13 cellular contexts compared by ENCODE assay signal in the genomic region with DNA sequence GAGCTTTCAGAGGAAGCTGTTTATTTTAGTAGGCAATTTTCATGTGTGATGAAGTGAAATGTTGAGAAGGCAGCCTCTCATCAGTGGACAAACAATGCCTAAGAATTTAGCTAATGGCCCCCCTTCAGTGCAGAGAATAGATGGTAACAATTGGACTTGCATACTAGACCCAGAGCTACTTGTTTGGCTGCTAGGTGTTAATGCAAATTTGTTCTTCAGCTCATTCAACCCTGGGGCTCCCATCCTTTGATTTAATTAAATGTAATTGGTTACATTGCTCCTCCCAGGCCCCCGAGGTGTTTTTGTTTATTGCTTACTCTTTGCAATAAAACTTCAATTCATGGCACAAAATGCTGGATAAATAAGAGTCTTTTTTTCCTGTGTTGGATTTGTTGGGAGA.
DNase-seq lines count a peak whose midpoint lies in the region; ATAC-seq and TF ChIP-seq lines count a peak whose summit lies in the region.
"Had no signal": no experiment of that assay in that cellular context is flagged by ENCODE, and none has a peak within 500 bp of the region (broad histone marks: within the 10 kb centered on the region; RNA-seq: fewer than 3 reads in every experiment).

No MANE protein-coding gene starts in this region.

- H3K9me3 ChIP-seq in H9 (ENCODE audit: control insufficient read depth, low read depth, low read length), result no peaks in the 10 kb centered on the region
- H3K9me3 ChIP-seq: BLaER1 had no signal

- H4K20me1 ChIP-seq in H9 (ENCODE audit: control insufficient read depth, insufficient read depth, insufficient read length), result no peaks in the 10 kb centered on the region
- H4K20me1 ChIP-seq: BLaER1 had no signal

- peak; percentile 33 for DNase-seq in H9
- DNase-seq in NCI-H1436 (lab: John Stamatoyannopoulos, UW), result peak; percentile 29
- DNase-seq in WTC11 (ENCODE audit: low spot score), result no peak
- peak; percentile 70 for DNase-seq in mesendoderm
- DNase-seq in natural killer cell, result no peak
- no peak for DNase-seq in AML-193 (lab: John Stamatoyannopoulos, UW)
- DNase-seq: CD8-positive, alpha-beta memory T cell; NCI-H187; NCI-H226; SIG-M5 had no signal

- WGBS in H9 (ENCODE audit: extremely low coverage, insufficient read length, low lambda C conversion rate), result no CpG with 5 or more reads among the region's 1 CpG
- no CpG with 5 or more reads among the region's 1 CpG for WGBS in mesendoderm (ENCODE audit: extremely low coverage, insufficient coverage, low lambda C conversion rate)

- H3K27me3 ChIP-seq in H9 (ENCODE audit: insufficient read depth, low read length) (no peaks in the 10 kb centered on the region), mesendoderm (ENCODE audit: insufficient read depth, low read length, poor library complexity) (no peaks in the 10 kb centered on the region)
- H3K27me3 ChIP-seq: BLaER1 had no signal

- peak overlapping the region; percentile 2 to 98 (median 96); a peak in 6 of 7 replicates for H3K27ac Mint-ChIP-seq in H9
- peak overlapping the region; percentile 61 for H3K27ac Mint-ChIP-seq in WTC11
- no peak overlapping the region for H3K27ac Mint-ChIP-seq in natural killer cell
- H3K27ac Mint-ChIP-seq: CD8-positive, alpha-beta memory T cell; IgD-negative memory B cell had no signal

- no peaks in the 10 kb centered on the region for H3K36me3 ChIP-seq in mesendoderm (ENCODE audit: control insufficient read depth, insufficient read depth, low read length)
- H3K36me3 ChIP-seq: BLaER1 had no signal

- H2AFZ ChIP-seq in H9 (ENCODE audit: low read length), result no peak overlapping the region

- H3K27ac ChIP-seq in H9 (ENCODE audit: insufficient read length, low read depth, low read length) (peak overlapping the region; percentile 79), mesendoderm (ENCODE audit: low read depth, low read length) (no peak overlapping the region)
- H3K27ac ChIP-seq: BLaER1 had no signal

- TF ChIP-seq CTCF in H9 (conservative IDR thresholded peaks at IDR 0.05), result no peak
- TF ChIP-seq CTCF in WTC11 (IDR thresholded peaks at IDR 0.05), result no peak
- no peak for TF ChIP-seq CTCF in natural killer cell (IDR thresholded peaks at IDR 0.05)

- H3K36me3 Mint-ChIP-seq in H9 (ENCODE audit: insufficient read depth in 1 of 3, low read depth in 3 of 3) (peaks cover 12 to 25% (median 13%) of the 10 kb centered on the region in 3 experiments), WTC11 (peaks cover 11% of the 10 kb centered on the region), natural killer cell (no peaks in the 10 kb centered on the region)

- H4K5ac ChIP-seq in H9 (ENCODE audit: insufficient read length, low read depth, low read length) (no peak overlapping the region), mesendoderm (ENCODE audit: low read length) (no peak overlapping the region)

- H3K79me1 ChIP-seq in H9 (ENCODE audit: insufficient read depth, low read depth, low read length, poor library complexity, severe bottlenecking) (no peaks in the 10 kb centered on the region), mesendoderm (ENCODE audit: low read length) (no peaks in the 10 kb centered on the region)

- no peak overlapping the region for H3T11ph ChIP-seq in H9 (ENCODE audit: low read length)

- H4K91ac ChIP-seq in H9 (ENCODE audit: insufficient read length, low read depth, low read length), result no peak overlapping the region

- H3K4ac ChIP-seq in H9 (ENCODE audit: low read depth, low read length), result no peak overlapping the region
- no peak overlapping the region for H3K4ac ChIP-seq in mesendoderm (ENCODE audit: low read depth, low read length)

- no peak overlapping the region for H2BK12ac ChIP-seq in H9 (ENCODE audit: insufficient read length, low read depth, low read length)

- POLR2A ChIA-PET in WTC11 (lab: Charles Lee), result interaction anchor here (0.9 to 1.0 kb wide), 2 partner anchors 10 to 68 kb away, joined by 3 to 4 read pairs; a partner anchor contains a TSS

- no peak overlapping the region for H3K4me3 ChIP-seq in mesendoderm (ENCODE audit: low read length)
- H3K4me3 ChIP-seq: BLaER1 had no signal

- no peak overlapping the region for H3K14ac ChIP-seq in H9 (ENCODE audit: insufficient read depth, low read length)

- H4K8ac ChIP-seq in H9 (replicated peaks; ENCODE audit: insufficient read length, low read depth, low read length) (no peak overlapping the region), mesendoderm (ENCODE audit: low read depth, low read length) (no peak overlapping the region)

- H2BK5ac ChIP-seq in H9 (ENCODE audit: insufficient read length, low read length), result no peak overlapping the region
- no peak overlapping the region for H2BK5ac ChIP-seq in mesendoderm (ENCODE audit: low read length)

- ATAC-seq in WTC11 (peak; percentile 87), natural killer cell (no peak), GM19463 (IDR thresholded peaks at IDR 0.05; ENCODE audit: unreplicated experiment) (no peak)

- peaks cover 15 to 16% of the 10 kb centered on the region in 2 experiments; a peak in 4 of 5 replicates for H3K9me3 Mint-ChIP-seq in H9
- peaks cover 11% of the 10 kb centered on the region for H3K9me3 Mint-ChIP-seq in WTC11
- no peaks in the 10 kb centered on the region for H3K9me3 Mint-ChIP-seq in natural killer cell
- H3K9me3 Mint-ChIP-seq: CD8-positive, alpha-beta memory T cell had no signal

- H2AK5ac ChIP-seq in H9 (ENCODE audit: insufficient read length, low read length) (no peak overlapping the region), mesendoderm (ENCODE audit: low read length) (no peak overlapping the region)

- H3K9ac ChIP-seq in H9 (ENCODE audit: extremely low read depth, insufficient read length, low read length), result no peak overlapping the region
- no peak overlapping the region for H3K9ac ChIP-seq in mesendoderm (ENCODE audit: low read length)
- H3K9ac ChIP-seq: BLaER1 had no signal

- H2BK120ac ChIP-seq in H9 (ENCODE audit: low read depth, low read length, poor library complexity, severe bottlenecking) (no peak overlapping the region), mesendoderm (ENCODE audit: low read depth, low read length) (no peak overlapping the region)

- H3K4me2 ChIP-seq in H9 (ENCODE audit: insufficient read depth, insufficient read length, low read length), result no peak overlapping the region
- no peak overlapping the region for H3K4me2 ChIP-seq in mesendoderm (ENCODE audit: low read length)
- H3K4me2 ChIP-seq: BLaER1 had no signal

- H2BK20ac ChIP-seq in H9 (ENCODE audit: low read depth, low read length, poor library complexity, severe bottlenecking), result no peak overlapping the region

- H3K4me3 Mint-ChIP-seq in H9, result peak overlapping the region; percentile 2 to 55; a peak in 1 of 5 replicates
- H3K4me3 Mint-ChIP-seq in WTC11, result peak overlapping the region; percentile 2
- no peak overlapping the region for H3K4me3 Mint-ChIP-seq in natural killer cell
- H3K4me3 Mint-ChIP-seq: CD8-positive, alpha-beta memory T cell; IgD-negative memory B cell had no signal

- H3K27me3 Mint-ChIP-seq in H9 (ENCODE audit: low read depth) (no peaks in the 10 kb centered on the region), WTC11 (ENCODE audit: low read depth) (no peaks in the 10 kb centered on the region), natural killer cell (ENCODE audit: low read depth in 2 of 2) (no peaks in the 10 kb centered on the region)
- H3K27me3 Mint-ChIP-seq: CD8-positive, alpha-beta memory T cell; IgD-negative memory B cell had no signal

- no peak overlapping the region for H3K23ac ChIP-seq in H9 (ENCODE audit: insufficient read length, low read depth, low read length)
- H3K23ac ChIP-seq in mesendoderm (ENCODE audit: low read length), result no peak overlapping the region

- CTCF ChIA-PET in WTC11 (lab: Charles Lee), result interaction anchor here (0.6 to 3.0 kb wide), 6 partner anchors 11 to 526 kb away, joined by 3 to 9 read pairs (median 6); no protein-coding TSS in a partner anchor

- intact Hi-C loops in natural killer cell (cut with micrococcal nuclease), result no loop called here

- no peaks in the 10 kb centered on the region for H3K23me2 ChIP-seq in H9 (ENCODE audit: insufficient read length, low read depth, low read length, poor library complexity, severe bottlenecking)

- H3K4me1 ChIP-seq in H9 (ENCODE audit: insufficient read depth, low read length) (peaks cover 11% of the 10 kb centered on the region), mesendoderm (ENCODE audit: control insufficient read depth, low read depth, low read length) (peaks cover 5% of the 10 kb centered on the region)

- H3K79me2 ChIP-seq in H9 (ENCODE audit: insufficient read depth, low read length) (no peaks in the 10 kb centered on the region), mesendoderm (ENCODE audit: control insufficient read depth, insufficient read depth, low read length) (no peaks in the 10 kb centered on the region)

- H3K56ac ChIP-seq in H9 (ENCODE audit: insufficient read length, low read depth, low read length) (no peak overlapping the region), mesendoderm (ENCODE audit: low read length) (no peak overlapping the region)

- H2BK15ac ChIP-seq in H9 (ENCODE audit: low read depth, low read length) (no peak overlapping the region), mesendoderm (replicated peaks; ENCODE audit: low read depth) (no peak overlapping the region)

- H3K18ac ChIP-seq in H9 (ENCODE audit: insufficient read length, low read depth, low read length) (no peak overlapping the region), mesendoderm (ENCODE audit: low read length) (no peak overlapping the region)

- H3K4me1 Mint-ChIP-seq in H9 (peaks cover 63% of the 10 kb centered on the region in 2 experiments), WTC11 (peaks cover 73% of the 10 kb centered on the region), natural killer cell (peaks cover 23 to 35% of the 10 kb centered on the region in 2 donors)

TF ChIP-seq in WTC11, 78 proteins besides CTCF, POLR2A, EP300 and RAD21:
- TF ChIP-seq ZBTB21 (CRISPR knock-in tag; IDR thresholded peaks at IDR 0.05; ENCODE audit: borderline replicate concordance), result no peak
- no peak for TF ChIP-seq NFYB (CRISPR knock-in tag; conservative IDR thresholded peaks at IDR 0.05; ENCODE audit: low read depth)
- TF ChIP-seq TEAD1 (CRISPR knock-in tag; IDR thresholded peaks at IDR 0.05), result peak; percentile 61; the same call in 1 of the 2 replicates
- TF ChIP-seq, protein P1, sequence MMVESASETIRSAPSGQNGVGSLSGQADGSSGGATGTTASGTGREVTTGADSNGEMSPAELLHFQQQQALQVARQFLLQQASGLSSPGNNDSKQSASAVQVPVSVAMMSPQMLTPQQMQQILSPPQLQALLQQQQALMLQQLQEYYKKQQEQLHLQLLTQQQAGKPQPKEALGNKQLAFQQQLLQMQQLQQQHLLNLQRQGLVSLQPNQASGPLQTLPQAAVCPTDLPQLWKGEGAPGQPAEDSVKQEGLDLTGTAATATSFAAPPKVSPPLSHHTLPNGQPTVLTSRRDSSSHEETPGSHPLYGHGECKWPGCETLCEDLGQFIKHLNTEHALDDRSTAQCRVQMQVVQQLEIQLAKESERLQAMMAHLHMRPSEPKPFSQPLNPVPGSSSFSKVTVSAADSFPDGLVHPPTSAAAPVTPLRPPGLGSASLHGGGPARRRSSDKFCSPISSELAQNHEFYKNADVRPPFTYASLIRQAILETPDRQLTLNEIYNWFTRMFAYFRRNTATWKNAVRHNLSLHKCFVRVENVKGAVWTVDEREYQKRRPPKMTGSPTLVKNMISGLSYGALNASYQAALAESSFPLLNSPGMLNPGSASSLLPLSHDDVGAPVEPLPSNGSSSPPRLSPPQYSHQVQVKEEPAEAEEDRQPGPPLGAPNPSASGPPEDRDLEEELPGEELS (CRISPR knock-in tag; IDR thresholded peaks at IDR 0.05), result peak; percentile 49; the same call in 1 of the 2 replicates
TF ChIP-seq in WTC11: peak in this region for 2.

Comparison
In these comparisons a context has a peak if more than half of its experiments do, and no peak if none do; other contexts are left out.
1. DNase-seq: peak in H9 (single experiment), NCI-H1436 (single experiment) and mesendoderm (single experiment); none in WTC11 (single experiment), natural killer cell (single experiment) and AML-193 (0 of 2).
2. H3K27ac Mint-ChIP-seq: peak in H9 (3 of 3) and WTC11 (single experiment); none in natural killer cell (0 of 2).